Comparison of ENCODE assay signal across 8 cellular contexts in the genomic region with DNA sequence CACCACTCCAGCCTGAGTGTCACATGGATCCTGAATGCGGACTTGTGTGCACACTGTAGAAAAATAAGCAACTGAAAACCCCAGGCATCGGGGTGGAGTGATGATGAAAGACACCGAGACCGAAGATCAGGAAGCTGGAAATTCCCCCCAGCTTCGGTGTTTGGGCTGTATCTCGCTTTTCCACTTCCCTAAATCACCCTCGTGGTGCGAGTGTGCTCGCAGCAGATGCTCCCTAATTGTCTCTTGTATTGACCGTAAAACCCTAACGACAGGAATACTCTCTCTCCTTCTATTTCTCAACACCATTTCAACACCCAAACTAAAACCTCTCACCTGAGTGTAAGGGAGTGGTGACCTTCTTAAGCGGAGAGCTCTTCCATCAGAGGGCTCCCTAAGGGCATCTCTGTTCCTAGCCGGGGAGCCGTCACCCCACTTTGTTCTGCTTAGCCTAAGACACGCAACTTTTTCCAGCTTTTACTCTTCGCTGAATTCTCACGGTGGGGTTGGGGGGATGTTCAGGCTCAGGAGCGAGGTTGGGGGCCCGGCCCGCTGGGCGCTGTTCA. TPM values are rescaled to one million over a fixed set of nuclear protein-coding genes. Genes with fewer than 3 reads are reported as not detected.
A peak's percentile ranks its signal among the peaks of the same experiment; 100 is the strongest.
DNase-seq lines count a peak whose midpoint lies in the region; TF ChIP-seq lines count a peak whose summit lies in the region.

No MANE protein-coding gene starts in this region.

- 3% methylated on average over 21 of the region's 21 CpGs for WGBS in liver

- POLR2A ChIA-PET in CD4-positive, alpha-beta memory T cell (lab: Charles Lee; ENCODE audit: partially characterized antibody): no interaction called here
- POLR2A ChIA-PET in MCF 10A (lab: Yijun Ruan, JAX): interaction anchor here (0.7 to 1.4 kb wide), 8 partner anchors 10 to 920 kb away, joined by 3 to 10 read pairs (median 3); a partner anchor contains a TSS

- peaks cover 18% of the 10 kb centered on the region for H3K4me1 ChIP-seq in CD4-positive, alpha-beta memory T cell (ENCODE audit: insufficient read depth, low read length)
- H3K4me1 ChIP-seq in OCI-LY3 (ENCODE audit: low read length): peaks cover 52% of the 10 kb centered on the region
- H3K4me1 ChIP-seq in liver (ENCODE audit: control insufficient read depth in 4 of 4, insufficient read depth in 4 of 4, low read length in 3 of 4): peaks cover 0 to 8% (median 6%) of the 10 kb centered on the region in 4 donors

- H3K9me3 Mint-ChIP-seq in CD4-positive, alpha-beta memory T cell: no peaks in the 10 kb centered on the region
- H3K9me3 Mint-ChIP-seq in MCF 10A (ENCODE audit: unreplicated experiment): no peaks in the 10 kb centered on the region

- no peaks in the 10 kb centered on the region for H3K27me3 ChIP-seq in CD4-positive, alpha-beta memory T cell (ENCODE audit: insufficient read depth, low read length)
- peaks cover 10% of the 10 kb centered on the region for H3K27me3 ChIP-seq in H7 (ENCODE audit: control insufficient read depth, insufficient read depth, low read length)
- no peaks in the 10 kb centered on the region for H3K27me3 ChIP-seq in OCI-LY3 (ENCODE audit: low read depth, low read length)
- H3K27me3 ChIP-seq in liver (ENCODE audit: control insufficient read depth in 4 of 4, insufficient read depth in 4 of 4, low read length in 3 of 4): no peaks in the 10 kb centered on the region

- peak overlapping the region; percentile 98 for H3K4me2 ChIP-seq in OCI-LY3 (ENCODE audit: low read length)

- no peak for TF ChIP-seq RAD21 in liver (IDR thresholded peaks at IDR 0.05)

- peaks cover 14 to 26% (median 21%) of the 10 kb centered on the region in 4 donors for H3K4me1 Mint-ChIP-seq in CD4-positive, alpha-beta memory T cell
- peaks cover 5% of the 10 kb centered on the region for H3K4me1 Mint-ChIP-seq in MCF 10A (ENCODE audit: insufficient read depth, unreplicated experiment)

- H3K27ac ChIP-seq in CD4-positive, alpha-beta memory T cell (ENCODE audit: low read depth, low read length): no peak overlapping the region
- peak overlapping the region; percentile 98 for H3K27ac ChIP-seq in OCI-LY3 (ENCODE audit: low read length)
- H3K27ac ChIP-seq in liver (ENCODE audit: low read depth in 1 of 2, low read length in 2 of 2): peak overlapping the region; percentile 25 to 41

- H3K9ac ChIP-seq in OCI-LY3 (ENCODE audit: low read length): peak overlapping the region; percentile 99
- H3K9ac ChIP-seq in liver (ENCODE audit: low read depth in 1 of 2, low read length in 2 of 2): no peak overlapping the region

- no peak for TF ChIP-seq CTCF in OCI-LY3 (IDR thresholded peaks at IDR 0.05; ENCODE audit: low read depth, low read length)
- TF ChIP-seq CTCF in MCF 10A (IDR thresholded peaks at IDR 0.05; ENCODE audit: unreplicated experiment): no peak
- no peak for TF ChIP-seq CTCF in liver (IDR thresholded peaks at IDR 0.05; ENCODE audit: low read depth, low read length, missing input control)

- no peaks in the 10 kb centered on the region for H3K36me3 ChIP-seq in CD4-positive, alpha-beta memory T cell (ENCODE audit: insufficient read depth, low read length)
- H3K36me3 ChIP-seq in H7 (replicated peaks; ENCODE audit: control insufficient read depth, insufficient read depth, low read length) (no peaks in the 10 kb centered on the region), OCI-LY3 (replicated peaks; ENCODE audit: low read depth, low read length) (no peaks in the 10 kb centered on the region), liver (ENCODE audit: control insufficient read depth in 4 of 4, insufficient read depth in 3 of 4, low read depth in 1 of 4, low read length in 3 of 4) (no peaks in the 10 kb centered on the region)

- peak overlapping the region in 6 of 7 donors; percentile 5 to 82 (median 32) for H3K27ac Mint-ChIP-seq in CD4-positive, alpha-beta memory T cell
- H3K27ac Mint-ChIP-seq in MCF 10A (ENCODE audit: low read depth, unreplicated experiment): no peak overlapping the region

- H3K4me3 ChIP-seq in CD4-positive, alpha-beta memory T cell (ENCODE audit: low read length in 2 of 2): peak overlapping the region; percentile 23 to 55
- H3K4me3 ChIP-seq in H7 (ENCODE audit: insufficient read depth, low read depth, low read length) (peak overlapping the region; percentile 85), OCI-LY3 (ENCODE audit: low read length) (peak overlapping the region; percentile 90), liver (ENCODE audit: low read depth in 1 of 3, low read length in 3 of 3) (peak overlapping the region in 2 of 3 donors; percentile 47 to 86)

- peaks cover 4 to 6% of the 10 kb centered on the region in 2 donors for H3K27me3 Mint-ChIP-seq in CD4-positive, alpha-beta memory T cell
- H3K27me3 Mint-ChIP-seq in MCF 10A (ENCODE audit: insufficient read depth, unreplicated experiment): no peaks in the 10 kb centered on the region

- peak in 1 of 5 donors; percentile 0 for DNase-seq in CD4-positive, alpha-beta memory T cell
- peak; percentile 51 for DNase-seq in H7
- peak; percentile 52 for DNase-seq in MCF 10A (ENCODE audit: unreplicated experiment)
- DNase-seq in stimulated activated CD8-positive, alpha-beta memory T cell treated with anti-CD3 and anti-CD28 coated beads, Interleukin-4, amount 100 ng/mL, for 48 hours: peak; percentile 30
- DNase-seq in NCI-H2107 (lab: John Stamatoyannopoulos, UW): no peak
- DNase-seq in T1000 (lab: John Stamatoyannopoulos, UW): no peak

- no peaks in the 10 kb centered on the region for H3K9me3 ChIP-seq in CD4-positive, alpha-beta memory T cell (ENCODE audit: control insufficient read depth in 1 of 2, low read length in 2 of 2)
- H3K9me3 ChIP-seq in OCI-LY3 (ENCODE audit: insufficient read depth, low read length) (no peaks in the 10 kb centered on the region), liver (ENCODE audit: control insufficient read depth in 4 of 4, low read length in 3 of 4) (no peaks in the 10 kb centered on the region)

- H3K4me3 Mint-ChIP-seq in CD4-positive, alpha-beta memory T cell: peak overlapping the region; percentile 74 to 93 (median 88)
- H3K4me3 Mint-ChIP-seq in MCF 10A (ENCODE audit: unreplicated experiment): peak overlapping the region; percentile 77

- H3K79me2 ChIP-seq in OCI-LY3 (ENCODE audit: low read length): peaks cover 44% of the 10 kb centered on the region

- peaks cover 0 to 4% of the 10 kb centered on the region in 2 donors for H3K36me3 Mint-ChIP-seq in CD4-positive, alpha-beta memory T cell
- no peaks in the 10 kb centered on the region for H3K36me3 Mint-ChIP-seq in MCF 10A (ENCODE audit: insufficient read depth, unreplicated experiment)

- CTCF ChIA-PET in CD4-positive, alpha-beta memory T cell (lab: Charles Lee; ENCODE audit: partially characterized antibody): no interaction called here
- CTCF ChIA-PET in MCF 10A (lab: Yijun Ruan, JAX): interaction anchor here (0.6 to 1.7 kb wide), 7 partner anchors 9 to 1262 kb away, joined by 3 to 6 read pairs (median 3); no protein-coding TSS in a partner anchor

- no TSS peak for BruUV-seq in MCF 10A (replicated peaks; lab: Mats Ljungman, UMichigan)

- peaks cover 19% of the 10 kb centered on the region for H4K20me1 ChIP-seq in OCI-LY3 (ENCODE audit: insufficient read depth, low read length)

- intact Hi-C loops in CD4-positive, alpha-beta memory T cell (cut with micrococcal nuclease): loop anchor here (10.0 kb wide), 1 partner anchor 141 kb away; no protein-coding TSS in a partner anchor
- intact Hi-C loops in MCF 10A (cut with micrococcal nuclease): no loop called here

- 0 out of 2 replicates have a peak overlapping the region, but pooled peaks have one; percentile 50 for H2AFZ ChIP-seq in OCI-LY3 (ENCODE audit: low read depth, low read length)

TF ChIP-seq in liver, 16 proteins besides CTCF, POLR2A, EP300 and RAD21:
- TF ChIP-seq TAF1 (conservative IDR thresholded peaks at IDR 0.05): no peak
- TF ChIP-seq, protein P1, sequence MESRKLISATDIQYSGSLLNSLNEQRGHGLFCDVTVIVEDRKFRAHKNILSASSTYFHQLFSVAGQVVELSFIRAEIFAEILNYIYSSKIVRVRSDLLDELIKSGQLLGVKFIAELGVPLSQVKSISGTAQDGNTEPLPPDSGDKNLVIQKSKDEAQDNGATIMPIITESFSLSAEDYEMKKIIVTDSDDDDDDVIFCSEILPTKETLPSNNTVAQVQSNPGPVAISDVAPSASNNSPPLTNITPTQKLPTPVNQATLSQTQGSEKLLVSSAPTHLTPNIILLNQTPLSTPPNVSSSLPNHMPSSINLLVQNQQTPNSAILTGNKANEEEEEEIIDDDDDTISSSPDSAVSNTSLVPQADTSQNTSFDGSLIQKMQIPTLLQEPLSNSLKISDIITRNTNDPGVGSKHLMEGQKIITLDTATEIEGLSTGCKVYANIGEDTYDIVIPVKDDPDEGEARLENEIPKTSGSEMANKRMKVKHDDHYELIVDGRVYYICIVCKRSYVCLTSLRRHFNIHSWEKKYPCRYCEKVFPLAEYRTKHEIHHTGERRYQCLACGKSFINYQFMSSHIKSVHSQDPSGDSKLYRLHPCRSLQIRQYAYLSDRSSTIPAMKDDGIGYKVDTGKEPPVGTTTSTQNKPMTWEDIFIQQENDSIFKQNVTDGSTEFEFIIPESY (IDR thresholded peaks at IDR 0.05): no peak
- no peak for TF ChIP-seq FOXA2 (IDR thresholded peaks at IDR 0.05)
- no peak for TF ChIP-seq HNF4A (conservative IDR thresholded peaks at IDR 0.05)
- TF ChIP-seq GABPA (IDR thresholded peaks at IDR 0.05 in 1 of 2, conservative IDR thresholded peaks at IDR 0.05 in 1 of 2): no peak
- TF ChIP-seq JUND (IDR thresholded peaks at IDR 0.05): no peak
- TF ChIP-seq FOXA1 (IDR thresholded peaks at IDR 0.05): no peak
- TF ChIP-seq, protein P2, sequence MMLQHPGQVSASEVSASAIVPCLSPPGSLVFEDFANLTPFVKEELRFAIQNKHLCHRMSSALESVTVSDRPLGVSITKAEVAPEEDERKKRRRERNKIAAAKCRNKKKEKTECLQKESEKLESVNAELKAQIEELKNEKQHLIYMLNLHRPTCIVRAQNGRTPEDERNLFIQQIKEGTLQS (IDR thresholded peaks at IDR 0.05): no peak
- TF ChIP-seq NR2F2 (IDR thresholded peaks at IDR 0.05): no peak

RNA-seq across cellular contexts. Expression of a gene that starts 0.6 kb away (rescaled TPM):
- total RNA-seq in CD4-positive, alpha-beta memory T cell: 1 to 10 TPM; 2.9 to 3.2 TPM
- under 1 TPM; 0.11 to 0.13 TPM for polyA plus RNA-seq in CD4-positive, alpha-beta memory T cell
- total RNA-seq in H7 (2014; rRNA removed; shearing (Covaris generic)): 7.1 and 12.1 TPM in 2 replicates
- 6.5 and 7.9 TPM in 2 replicates for total RNA-seq in MCF 10A (2022)
- total RNA-seq in liver: 1 to 10 TPM; 3.4 to 6.5 TPM
- 1 to 10 TPM in 1 of 2 donors, under 1 TPM in 1; 0.79 to 1.4 TPM for polyA plus RNA-seq in liver

Comparison
In these comparisons a context has a peak if more than half of its experiments do, and no peak if none do; other contexts are left out.
1. DNase-seq: peak in H7 (single experiment), MCF 10A (single experiment) and stimulated activated CD8-positive, alpha-beta memory T cell treated with anti-CD3 and anti-CD28 coated beads, Interleukin-4, amount 100 ng/mL, for 48 hours (single experiment); none in NCI-H2107 (single experiment) and T1000 (single experiment).
2. H3K4me3 ChIP-seq: peak in every context shown above with its lines; median percentile 90 in OCI-LY3; 85 in H7; 66 in liver; 39 in CD4-positive, alpha-beta memory T cell.